Comparison of ENCODE assay signal across 20 cellular contexts in genomic region chr5:171407234-171407633, GRCh38. TPM values are rescaled to one million over a fixed set of nuclear protein-coding genes. Genes with fewer than 3 reads are reported as not detected.
DNase-seq lines count a peak whose midpoint lies in the region; ATAC-seq, FAIRE-seq and TF ChIP-seq lines count a peak whose summit lies in the region.
"Had no signal": no experiment of that assay in that cellular context is flagged by ENCODE, and none has a peak within 500 bp of the region (broad histone marks: within the 10 kb centered on the region; RNA-seq: fewer than 3 reads in every experiment).

No MANE protein-coding gene starts in this region.

- no peak overlapping the region for H3K4me3 Mint-ChIP-seq in activated T-cell treated with anti-CD3 and anti-CD28 coated beads, Interleukin-2, amount 50 U/mL, for 72 hours
- no peak overlapping the region for H3K4me3 Mint-ChIP-seq in Caco-2 (ENCODE audit: unreplicated experiment)
- H3K4me3 Mint-ChIP-seq in T-helper 17 cell: no peak overlapping the region
- no peak overlapping the region for H3K4me3 Mint-ChIP-seq in chondrocyte (ENCODE audit: unreplicated experiment)
- H3K4me3 Mint-ChIP-seq: CD4-positive, alpha-beta T cell had no signal

- POLR2A ChIA-PET in Caco-2 (lab: Charles Lee): no interaction called here

- no peaks in the 10 kb centered on the region for H3K9me3 ChIP-seq in Caco-2
- H3K9me3 ChIP-seq in T-helper 17 cell (ENCODE audit: control insufficient read depth, low read length, poor library complexity, severe bottlenecking): no peaks in the 10 kb centered on the region

- TSS peak; percentile 3 for BruUV-seq in Caco-2 (replicated peaks; lab: Mats Ljungman, UMichigan)

- H3K9me3 Mint-ChIP-seq in activated T-cell treated with anti-CD3 and anti-CD28 coated beads, Interleukin-2, amount 50 U/mL, for 72 hours: no peaks in the 10 kb centered on the region
- H3K9me3 Mint-ChIP-seq in Caco-2 (ENCODE audit: unreplicated experiment) (no peaks in the 10 kb centered on the region), chondrocyte (ENCODE audit: low read depth) (no peaks in the 10 kb centered on the region)
- H3K9me3 Mint-ChIP-seq: CD4-positive, alpha-beta T cell had no signal

- H3K4me1 ChIP-seq in Caco-2: no peaks in the 10 kb centered on the region; the same call in 1 of the 2 replicates

- H3K36me3 ChIP-seq in Caco-2 (ENCODE audit: control insufficient read depth, insufficient read depth, low read length): no peaks in the 10 kb centered on the region; the same call in 1 of the 2 replicates

- intact Hi-C loops in Caco-2 (cut with micrococcal nuclease; ENCODE audit: unreplicated experiment): no loop called here

- no peak for TF ChIP-seq CTCF in Caco-2 (IDR thresholded peaks at IDR 0.05; ENCODE audit: insufficient read depth in 1 of 2, low read depth in 1 of 2, low read length in 1 of 2, severe bottlenecking in 1 of 2, unreplicated experiment in 1 of 2)
- no peak for TF ChIP-seq CTCF in chondrocyte (IDR thresholded peaks at IDR 0.05)

- H3K4me3 ChIP-seq in Caco-2 (ENCODE audit: low read depth, low read length): no peak overlapping the region

- peak overlapping the region; percentile 79 for H3K27ac Mint-ChIP-seq in activated T-cell treated with anti-CD3 and anti-CD28 coated beads, Interleukin-2, amount 50 U/mL, for 72 hours
- peak overlapping the region; percentile 86 for H3K27ac Mint-ChIP-seq in Caco-2 (ENCODE audit: unreplicated experiment)
- H3K27ac Mint-ChIP-seq in T-helper 17 cell: peak overlapping the region; percentile 41
- peak overlapping the region; percentile 38 for H3K27ac Mint-ChIP-seq in chondrocyte (ENCODE audit: unreplicated experiment)

- H3K36me3 Mint-ChIP-seq in activated T-cell treated with anti-CD3 and anti-CD28 coated beads, Interleukin-2, amount 50 U/mL, for 72 hours (ENCODE audit: insufficient read depth in 2 of 2): peaks cover 12 to 58% of the 10 kb centered on the region in 2 donors
- H3K36me3 Mint-ChIP-seq in Caco-2 (ENCODE audit: insufficient read depth, unreplicated experiment) (peaks cover 85% of the 10 kb centered on the region), T-helper 17 cell (ENCODE audit: low read depth) (peaks cover 9% of the 10 kb centered on the region), chondrocyte (ENCODE audit: low read depth) (peaks cover 40% of the 10 kb centered on the region)

- no peak for ATAC-seq in activated T-cell treated with anti-CD3 and anti-CD28 coated beads, Interleukin-2, amount 50 U/mL, for 72 hours (replicated peaks in 1 of 2)
- no peak for ATAC-seq in T-helper 17 cell
- ATAC-seq: Panc1 had no signal

- no peak for FAIRE-seq in RCC 7860 (lab: Jason Lieb, UNC)

- no peak for DNase-seq in activated T-cell treated with anti-CD3 and anti-CD28 coated beads, Interleukin-2, amount 50 U/mL, for 72 hours
- DNase-seq in activated T-cell treated with anti-CD3 and anti-CD28 coated beads, Interleukin-2, amount 50 U/mL, for 1 hour: no peak
- DNase-seq in Caco-2 (no peak), T-helper 17 cell (no peak), chondrocyte (ENCODE audit: low spot score) (no peak), RCC 7860 (ENCODE audit: low spot score) (no peak), GM03348 (ENCODE audit: low spot score) (no peak), HCEC 1CT (no peak)
- DNase-seq: AML-193; CD4-positive, alpha-beta T cell; GF-D8; GOT3; MM.1S; NCI-H1105 treated with DMSO at 0.1 percent for 48 hours; NCI-H1930; NCI-H2171; NCI-H446 treated with DMSO at 0.1 percent for 48 hours; NCI-H748 treated with DMSO at 0.1 percent for 48 hours; Right ventricle myocardium superior had no signal

- H3K27me3 ChIP-seq in Caco-2 (replicated peaks; ENCODE audit: control insufficient read depth, insufficient read depth, low read length): no peaks in the 10 kb centered on the region

- H3K4me1 Mint-ChIP-seq in activated T-cell treated with anti-CD3 and anti-CD28 coated beads, Interleukin-2, amount 50 U/mL, for 72 hours (ENCODE audit: low read depth): peaks cover 45% of the 10 kb centered on the region
- H3K4me1 Mint-ChIP-seq in Caco-2 (ENCODE audit: low read depth, unreplicated experiment): peaks cover 15% of the 10 kb centered on the region
- peaks cover 38% of the 10 kb centered on the region for H3K4me1 Mint-ChIP-seq in T-helper 17 cell
- H3K4me1 Mint-ChIP-seq in chondrocyte (ENCODE audit: low read depth): peaks cover 65% of the 10 kb centered on the region

- CTCF ChIA-PET in Caco-2 (lab: Charles Lee): no interaction called here

- H3K27me3 Mint-ChIP-seq in activated T-cell treated with anti-CD3 and anti-CD28 coated beads, Interleukin-2, amount 50 U/mL, for 72 hours (ENCODE audit: low read depth): no peaks in the 10 kb centered on the region
- H3K27me3 Mint-ChIP-seq in Caco-2 (ENCODE audit: insufficient read depth, unreplicated experiment) (no peaks in the 10 kb centered on the region), T-helper 17 cell (no peaks in the 10 kb centered on the region), chondrocyte (ENCODE audit: low read depth) (no peaks in the 10 kb centered on the region)
- H3K27me3 Mint-ChIP-seq: CD4-positive, alpha-beta T cell had no signal

RNA-seq across cellular contexts. Expression of gene FGF18, which starts 12.2 kb away (rescaled TPM):
- total RNA-seq in activated T-cell treated with anti-CD3 and anti-CD28 coated beads, Interleukin-2, amount 50 U/mL, for 72 hours: under 1 TPM; 0.12 to 0.17 TPM
- 1.3 and 2.1 TPM in 2 replicates for total RNA-seq in Caco-2 (2022)
- total RNA-seq in T-helper 17 cell: under 1 TPM; 0.44 to 0.50 TPM
- total RNA-seq in chondrocyte: 1.7 to 18.1 TPM (median 2.1 TPM) in 3 replicates

RNA-seq across cellular contexts. Expression of gene NPM1, which starts 19.6 kb away (rescaled TPM):
- 1,000 to 10,000 TPM; 2,044 to 2,227 TPM for total RNA-seq in activated T-cell treated with anti-CD3 and anti-CD28 coated beads, Interleukin-2, amount 50 U/mL, for 72 hours
- total RNA-seq in Caco-2 (2022): 2,112 and 2,207 TPM in 2 replicates
- total RNA-seq in T-helper 17 cell: 1,000 to 10,000 TPM; 1,005 to 1,022 TPM
- total RNA-seq in chondrocyte: 774 to 814 TPM (median 795 TPM) in 3 replicates
